In the genomic region with DNA sequence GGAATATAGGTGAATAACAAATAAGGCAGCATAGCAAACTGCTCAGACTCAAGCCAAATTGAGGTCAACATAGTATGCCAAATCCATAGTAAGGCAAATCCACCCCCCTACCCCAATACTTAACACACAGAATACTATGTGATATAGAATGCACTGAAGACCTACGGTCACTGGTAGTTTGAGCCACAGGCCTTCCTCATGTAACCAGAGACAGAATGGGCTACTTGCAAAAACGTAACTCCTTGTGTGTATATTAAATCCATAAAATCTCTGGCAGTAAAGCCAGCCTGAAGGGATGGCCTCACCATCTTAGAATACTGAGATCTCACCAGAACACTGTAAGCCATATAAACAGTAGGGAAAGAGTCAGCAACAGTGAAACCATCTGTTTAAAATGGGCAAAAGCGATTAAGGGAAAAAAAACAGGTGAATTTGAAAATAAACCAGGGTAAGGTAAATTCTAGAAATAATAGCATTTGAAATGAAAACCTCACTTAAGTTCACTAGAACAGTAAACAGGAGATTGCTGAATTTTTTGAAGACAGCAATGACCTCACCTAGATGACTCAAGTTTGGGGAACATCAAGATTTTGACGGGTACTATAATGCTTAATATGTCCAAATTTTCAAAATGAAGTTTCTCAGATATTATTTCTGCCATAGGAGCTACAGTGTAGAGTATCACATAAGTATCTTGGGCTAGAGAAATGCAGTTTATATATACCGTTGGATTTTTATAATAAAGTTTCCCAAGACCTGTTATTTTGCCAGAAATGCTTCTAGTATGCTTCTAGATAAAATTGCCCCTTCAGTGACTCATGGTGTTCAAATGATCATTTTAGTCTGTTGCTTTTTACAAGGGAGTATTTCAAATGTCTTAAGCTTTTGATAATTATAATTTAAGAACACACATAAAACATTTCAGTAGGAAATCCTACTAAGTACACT, we compare ENCODE assay signal across 10 cellular contexts. TPM values are rescaled to one million over a fixed set of nuclear protein-coding genes. Genes with fewer than 3 reads are reported as not detected.
DNase-seq lines count a peak whose midpoint lies in the region; ATAC-seq and TF ChIP-seq lines count a peak whose summit lies in the region.
"Had no signal": no experiment of that assay in that cellular context is flagged by ENCODE, and none has a peak within 500 bp of the region (broad histone marks: within the 10 kb centered on the region; RNA-seq: fewer than 3 reads in every experiment).

No MANE protein-coding gene starts in this region.

- peaks cover 63% of the 10 kb centered on the region for H3K4me1 Mint-ChIP-seq in activated CD4-positive, alpha-beta T cell treated with anti-CD3 and anti-CD28 coated beads for 36 hours
- H3K4me1 Mint-ChIP-seq in brain = peaks cover 36% of the 10 kb centered on the region
- peaks cover 68% of the 10 kb centered on the region for H3K4me1 Mint-ChIP-seq in stimulated activated effector memory CD8-positive, alpha-beta T cell treated with anti-CD3 and anti-CD28 coated beads, Interleukin-12 subunit alpha, Interleukin-12 subunit beta, amount 100 ng/mL, for 72 hours

- no peaks in the 10 kb centered on the region for H3K9me3 ChIP-seq in OCI-LY1 (ENCODE audit: low read length)

- no peak for TF ChIP-seq CTCF in OCI-LY1 (IDR thresholded peaks at IDR 0.05; ENCODE audit: low read length)
- no peak for TF ChIP-seq CTCF in brain (conservative IDR thresholded peaks at IDR 0.05)

- no peak overlapping the region for H2AFZ ChIP-seq in OCI-LY1 (ENCODE audit: low read length)

- no peaks in the 10 kb centered on the region for H3K27me3 Mint-ChIP-seq in activated CD4-positive, alpha-beta T cell treated with anti-CD3 and anti-CD28 coated beads for 36 hours
- no peaks in the 10 kb centered on the region for H3K27me3 Mint-ChIP-seq in brain

- no peak overlapping the region for H3K4me2 ChIP-seq in OCI-LY1 (ENCODE audit: low read length)

- CTCF ChIA-PET in activated CD4-positive, alpha-beta T cell treated with anti-CD3 and anti-CD28 coated beads for 36 hours (lab: Charles Lee) = interaction anchor here (0.7 to 3.8 kb wide), 7 partner anchors 10 to 294 kb away, joined by 3 to 30 read pairs (median 4); a partner anchor contains a TSS

- POLR2A ChIA-PET in activated CD4-positive, alpha-beta T cell treated with anti-CD3 and anti-CD28 coated beads for 36 hours (lab: Charles Lee) = interaction anchor here (0.6 to 3.4 kb wide), 9 partner anchors 8 to 98 kb away, joined by 3 to 68 read pairs (median 17); a partner anchor contains a TSS

- no peak overlapping the region for H3K4me3 ChIP-seq in OCI-LY1 (ENCODE audit: low read depth, low read length, poor library complexity, severe bottlenecking)

- H3K4me3 Mint-ChIP-seq in activated CD4-positive, alpha-beta T cell treated with anti-CD3 and anti-CD28 coated beads for 36 hours = no peak overlapping the region
- H3K4me3 Mint-ChIP-seq in brain = no peak overlapping the region
- H3K4me3 Mint-ChIP-seq in stimulated activated effector memory CD8-positive, alpha-beta T cell treated with anti-CD3 and anti-CD28 coated beads, Interleukin-12 subunit alpha, Interleukin-12 subunit beta, amount 100 ng/mL, for 72 hours = no peak overlapping the region

- H3K36me3 Mint-ChIP-seq in activated CD4-positive, alpha-beta T cell treated with anti-CD3 and anti-CD28 coated beads for 36 hours (ENCODE audit: low read depth) = peaks cover 69% of the 10 kb centered on the region
- H3K36me3 Mint-ChIP-seq in brain = peaks cover 36% of the 10 kb centered on the region
- peaks cover 99% of the 10 kb centered on the region for H3K36me3 Mint-ChIP-seq in stimulated activated effector memory CD8-positive, alpha-beta T cell treated with anti-CD3 and anti-CD28 coated beads, Interleukin-12 subunit alpha, Interleukin-12 subunit beta, amount 100 ng/mL, for 72 hours

- no peak for DNase-seq in activated CD4-positive, alpha-beta T cell treated with anti-CD3 and anti-CD28 coated beads for 36 hours
- DNase-seq in activated CD4-positive, alpha-beta T cell treated with anti-CD3 and anti-CD28 coated beads, Interleukin-2, amount 50 U/mL, for 48 hours = no peak
- no peak for DNase-seq in stimulated activated effector memory CD8-positive, alpha-beta T cell treated with anti-CD3 and anti-CD28 coated beads, Interleukin-12 subunit alpha, Interleukin-12 subunit beta, amount 100 ng/mL, for 72 hours (ENCODE audit: low spot score in 2 of 2)
- no peak for DNase-seq in NCI-H1694 treated with DMSO at 0.1 percent for 48 hours (lab: John Stamatoyannopoulos, UW)
- DNase-seq in ureter (ENCODE audit: low spot score) = no peak
- DNase-seq in NCI-H526 (lab: John Stamatoyannopoulos, UW) = no peak
- DNase-seq: activated CD4-positive, alpha-beta T cell treated with anti-CD3 and anti-CD28 coated beads, Interleukin-2, amount 50 U/mL, for 4 hours; KG1 had no signal

- peak; percentile 23 for ATAC-seq in activated CD4-positive, alpha-beta T cell treated with anti-CD3 and anti-CD28 coated beads for 36 hours
- ATAC-seq in stimulated activated effector memory CD8-positive, alpha-beta T cell treated with anti-CD3 and anti-CD28 coated beads, Interleukin-12 subunit alpha, Interleukin-12 subunit beta, amount 100 ng/mL, for 72 hours = peak; percentile 36

- no peak overlapping the region for H3K9ac ChIP-seq in OCI-LY1 (ENCODE audit: low read length)

- intact Hi-C loops in activated CD4-positive, alpha-beta T cell treated with anti-CD3 and anti-CD28 coated beads for 36 hours (cut with DNase I, micrococcal nuclease) = loop anchor here in 1 of 2 experiments (1.0 to 5.0 kb wide), 4 partner anchors 11 to 294 kb away; no protein-coding TSS in a partner anchor

- H3K27me3 ChIP-seq in OCI-LY1 (ENCODE audit: insufficient read depth, low read length) = no peaks in the 10 kb centered on the region

- peaks cover 62% of the 10 kb centered on the region for H3K36me3 ChIP-seq in OCI-LY1 (ENCODE audit: insufficient read depth, low read length)

- peaks cover 32% of the 10 kb centered on the region for H3K4me1 ChIP-seq in OCI-LY1 (ENCODE audit: insufficient read depth, low read length, severe bottlenecking)

- no peaks in the 10 kb centered on the region for H3K9me3 Mint-ChIP-seq in activated CD4-positive, alpha-beta T cell treated with anti-CD3 and anti-CD28 coated beads for 36 hours (ENCODE audit: low read depth)
- H3K9me3 Mint-ChIP-seq in brain = no peaks in the 10 kb centered on the region
- no peaks in the 10 kb centered on the region for H3K9me3 Mint-ChIP-seq in stimulated activated effector memory CD8-positive, alpha-beta T cell treated with anti-CD3 and anti-CD28 coated beads, Interleukin-12 subunit alpha, Interleukin-12 subunit beta, amount 100 ng/mL, for 72 hours

- H3K79me2 ChIP-seq in OCI-LY1 (ENCODE audit: insufficient read depth, low read length) = no peaks in the 10 kb centered on the region; the same call in 1 of the 2 replicates

- H4K20me1 ChIP-seq in OCI-LY1 (ENCODE audit: insufficient read depth, low read length) = no peaks in the 10 kb centered on the region; the same call in 1 of the 2 replicates

- peaks cover 78% of the 10 kb centered on the region for H3F3A ChIP-seq in OCI-LY1 (ENCODE audit: insufficient read depth, low read length)

- H3K9me2 ChIP-seq in OCI-LY1 (ENCODE audit: low read depth, low read length) = no peaks in the 10 kb centered on the region

- H3K27ac ChIP-seq in OCI-LY1 (ENCODE audit: low read depth, low read length, poor library complexity, severe bottlenecking) = peak overlapping the region; percentile 65

- peak overlapping the region; percentile 77 for H3K27ac Mint-ChIP-seq in activated CD4-positive, alpha-beta T cell treated with anti-CD3 and anti-CD28 coated beads for 36 hours
- peak overlapping the region in 4 of 5 experiments; percentile 16 to 89 (median 42) for H3K27ac Mint-ChIP-seq in brain
- H3K27ac Mint-ChIP-seq in stimulated activated effector memory CD8-positive, alpha-beta T cell treated with anti-CD3 and anti-CD28 coated beads, Interleukin-12 subunit alpha, Interleukin-12 subunit beta, amount 100 ng/mL, for 72 hours = peak overlapping the region; percentile 100

RNA-seq across cellular contexts. Expression of a gene that starts 13.9 kb away (rescaled TPM):
- total RNA-seq in activated CD4-positive, alpha-beta T cell treated with anti-CD3 and anti-CD28 coated beads for 36 hours = 100 to 1,000 TPM; 600 to 996 TPM
- 772 TPM for polyA plus RNA-seq in brain (ENCODE audit: insufficient read depth, low read depth, low replicate concordance)
- 409 TPM for total RNA-seq in ureter

RNA-seq across cellular contexts. Expression of a gene that starts 14.9 kb away (rescaled TPM):
- 100 to 1,000 TPM; 173 to 300 TPM for total RNA-seq in activated CD4-positive, alpha-beta T cell treated with anti-CD3 and anti-CD28 coated beads for 36 hours
- polyA plus RNA-seq in brain (ENCODE audit: insufficient read depth, low read depth, low replicate concordance) = 89.7 TPM
- 87.0 TPM for total RNA-seq in ureter

RNA-seq across cellular contexts. Expression of a gene that starts 34.6 kb away (rescaled TPM):
- 10 to 100 TPM; 19.9 to 23.8 TPM for total RNA-seq in activated CD4-positive, alpha-beta T cell treated with anti-CD3 and anti-CD28 coated beads for 36 hours
- 7.1 TPM for polyA plus RNA-seq in brain (ENCODE audit: insufficient read depth, low read depth, low replicate concordance)
- total RNA-seq in ureter = 6.3 TPM

Comparison
In these comparisons a context has a peak if more than half of its experiments do, and no peak if none do; other contexts are left out.
1. H3K27ac Mint-ChIP-seq: peak in every context shown above with its lines; median percentile 100 in stimulated activated effector memory CD8-positive, alpha-beta T cell treated with anti-CD3 and anti-CD28 coated beads, Interleukin-12 subunit alpha, Interleukin-12 subunit beta, amount 100 ng/mL, for 72 hours; 77 in activated CD4-positive, alpha-beta T cell treated with anti-CD3 and anti-CD28 coated beads for 36 hours; 42 in brain.